ENCODE assay signal across 3 cellular contexts in the genomic region with DNA sequence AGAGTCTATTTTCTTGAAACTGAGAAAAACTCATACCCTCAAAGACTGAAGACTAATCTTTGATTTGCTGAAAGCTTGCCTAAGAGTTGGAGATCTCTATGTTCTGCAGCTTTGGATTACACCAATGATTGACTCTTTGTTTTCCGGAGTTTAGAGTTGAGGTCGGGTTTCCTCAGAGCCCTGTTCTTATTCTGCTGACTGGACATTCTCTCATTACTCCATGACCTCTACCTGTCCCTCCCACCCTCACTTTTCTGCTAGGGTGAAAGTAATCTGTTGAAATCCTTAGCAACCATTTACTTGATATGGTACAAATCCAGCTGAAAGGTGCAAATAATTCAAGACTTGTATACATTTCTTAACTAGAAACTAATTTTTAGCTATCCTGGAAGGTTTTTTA.
TF ChIP-seq lines count a peak whose summit lies in the region.

No MANE protein-coding gene starts in this region.

TF ChIP-seq in A549, 52 proteins besides CTCF, POLR2A, EP300 and RAD21:
- TF ChIP-seq MAFK (IDR thresholded peaks at IDR 0.05; ENCODE audit: partially characterized antibody) (peak; percentile 39), HOXB5 (CRISPR knock-in tag; IDR thresholded peaks at IDR 0.05) (no peak)

TF ChIP-seq in IMR-90, 13 proteins besides CTCF, POLR2A, EP300 and RAD21:
- TF ChIP-seq BHLHE40 (IDR thresholded peaks at IDR 0.05; ENCODE audit: low read depth, low read length), result no peak
- no peak for TF ChIP-seq NFE2L2 (IDR thresholded peaks at IDR 0.05; ENCODE audit: low read depth, low read length)
- TF ChIP-seq FOS (IDR thresholded peaks at IDR 0.05; ENCODE audit: low read depth, low read length), result no peak
- peak; percentile 67 for TF ChIP-seq MAFK (IDR thresholded peaks at IDR 0.05; ENCODE audit: low read depth, low read length)
- TF ChIP-seq MAZ (IDR thresholded peaks at IDR 0.05; ENCODE audit: borderline replicate concordance, low read depth, low read length), result no peak
- TF ChIP-seq, protein P1, sequence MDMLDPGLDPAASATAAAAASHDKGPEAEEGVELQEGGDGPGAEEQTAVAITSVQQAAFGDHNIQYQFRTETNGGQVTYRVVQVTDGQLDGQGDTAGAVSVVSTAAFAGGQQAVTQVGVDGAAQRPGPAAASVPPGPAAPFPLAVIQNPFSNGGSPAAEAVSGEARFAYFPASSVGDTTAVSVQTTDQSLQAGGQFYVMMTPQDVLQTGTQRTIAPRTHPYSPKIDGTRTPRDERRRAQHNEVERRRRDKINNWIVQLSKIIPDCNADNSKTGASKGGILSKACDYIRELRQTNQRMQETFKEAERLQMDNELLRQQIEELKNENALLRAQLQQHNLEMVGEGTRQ (IDR thresholded peaks at IDR 0.05; ENCODE audit: low read depth, low read length), result no peak

TF ChIP-seq in H1, 55 proteins besides CTCF, POLR2A, EP300 and RAD21:
- TF ChIP-seq CHD7 (IDR thresholded peaks at IDR 0.05; ENCODE audit: insufficient replicate concordance, low read length) (no peak), CBX5 (IDR thresholded peaks at IDR 0.05; ENCODE audit: low read depth, low read length) (no peak), RNF2 (IDR thresholded peaks at IDR 0.05; ENCODE audit: borderline replicate concordance, low read depth, low read length, missing control alignments, poor library complexity, severe bottlenecking) (no peak), SIN3A (conservative IDR thresholded peaks at IDR 0.05 in 1 of 2, IDR thresholded peaks at IDR 0.05 in 1 of 2; ENCODE audit: low read depth in 1 of 2, low read length in 2 of 2) (no peak), E2F6 (IDR thresholded peaks at IDR 0.05) (no peak), SUZ12 (IDR thresholded peaks at IDR 0.05; ENCODE audit: low read length) (no peak), HDAC6 (IDR thresholded peaks at IDR 0.05; ENCODE audit: low read depth, low read length) (no peak), MAFK (IDR thresholded peaks at IDR 0.05; ENCODE audit: low read depth, low read length) (peak; percentile 63)
